ENCODE assay signal across 14 cellular contexts in the genomic region with DNA sequence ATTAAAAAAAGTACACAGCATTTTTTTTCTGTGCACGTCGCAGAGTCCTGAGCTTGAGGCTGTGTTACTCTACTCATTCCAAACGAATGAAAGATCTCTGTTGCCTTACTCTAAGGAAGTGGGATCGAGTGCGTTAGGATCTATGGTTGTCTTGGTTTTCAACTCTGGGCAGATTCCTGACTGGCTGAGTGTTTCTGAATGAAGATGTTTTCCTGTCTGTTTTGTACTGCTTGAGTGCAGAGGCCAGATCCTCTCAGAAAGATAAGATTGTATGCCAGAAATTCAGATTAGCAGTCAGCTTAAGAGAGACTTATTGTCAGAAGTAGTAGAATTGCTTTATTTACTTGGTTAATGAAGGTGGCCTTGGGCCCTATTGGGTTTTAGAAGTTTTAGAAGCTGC. TPM values are rescaled to one million over a fixed set of nuclear protein-coding genes. Genes with fewer than 3 reads are reported as not detected.
A peak's percentile ranks its signal among the peaks of the same experiment; 100 is the strongest.
DNase-seq lines count a peak whose midpoint lies in the region; ATAC-seq and TF ChIP-seq lines count a peak whose summit lies in the region.
"Had no signal": no experiment of that assay in that cellular context is flagged by ENCODE, and none has a peak within 500 bp of the region (broad histone marks: within the 10 kb centered on the region; RNA-seq: fewer than 3 reads in every experiment).

No MANE protein-coding gene starts in this region.

- H3K36me3 Mint-ChIP-seq in endodermal cell (ENCODE audit: low read depth): peaks cover 80% of the 10 kb centered on the region
- peaks cover 97% of the 10 kb centered on the region for H3K36me3 Mint-ChIP-seq in stimulated activated effector memory CD8-positive, alpha-beta T cell treated with anti-CD3 and anti-CD28 coated beads, Interleukin-12 subunit alpha, Interleukin-12 subunit beta, amount 100 ng/mL, for 72 hours

- DNase-seq in LHCN-M2 (ENCODE audit: low read depth) (peak; percentile 18), endodermal cell (no peak), upper lobe of right lung (no peak), globus pallidus (ENCODE audit: low spot score) (no peak), NCI-H2196 treated with DMSO at 0.1 percent for 48 hours (lab: John Stamatoyannopoulos, UW; ENCODE audit: unreplicated experiment) (no peak)
- no peak for DNase-seq in stimulated activated effector memory CD8-positive, alpha-beta T cell treated with anti-CD3 and anti-CD28 coated beads, Interleukin-12 subunit alpha, Interleukin-12 subunit beta, amount 100 ng/mL, for 72 hours (ENCODE audit: low spot score in 2 of 2)
- DNase-seq: ACHN; CD4-positive, CD25-positive, alpha-beta regulatory T cell; DMS53; GM23248 had no signal

- no peak overlapping the region for H3K4me3 Mint-ChIP-seq in endodermal cell
- no peak overlapping the region for H3K4me3 Mint-ChIP-seq in stimulated activated effector memory CD8-positive, alpha-beta T cell treated with anti-CD3 and anti-CD28 coated beads, Interleukin-12 subunit alpha, Interleukin-12 subunit beta, amount 100 ng/mL, for 72 hours
- H3K4me3 Mint-ChIP-seq: CD4-positive, CD25-positive, alpha-beta regulatory T cell had no signal

- H3K9me3 ChIP-seq in endodermal cell (ENCODE audit: control insufficient read depth, low read length) (no peaks in the 10 kb centered on the region), mesodermal cell (ENCODE audit: control insufficient read depth, low read length) (no peaks in the 10 kb centered on the region), upper lobe of right lung (no peaks in the 10 kb centered on the region)
- H3K9me3 ChIP-seq: BLaER1 treated with 17β-estradiol and CSF1 and Interleukin-3, amounts not matched to agents 10 nM and 100 nM had no signal

- no peak for ATAC-seq in stimulated activated effector memory CD8-positive, alpha-beta T cell treated with anti-CD3 and anti-CD28 coated beads, Interleukin-12 subunit alpha, Interleukin-12 subunit beta, amount 100 ng/mL, for 72 hours
- ATAC-seq in upper lobe of right lung: no peak
- ATAC-seq: HCT116 had no signal

- intact Hi-C loops in upper lobe of right lung (cut with DNase I): no loop called here

- peak overlapping the region; percentile 1 for H3K27ac Mint-ChIP-seq in endodermal cell
- peak overlapping the region; percentile 13 for H3K27ac Mint-ChIP-seq in stimulated activated effector memory CD8-positive, alpha-beta T cell treated with anti-CD3 and anti-CD28 coated beads, Interleukin-12 subunit alpha, Interleukin-12 subunit beta, amount 100 ng/mL, for 72 hours

- H3K27ac ChIP-seq in endodermal cell (ENCODE audit: low read depth, low read length) (no peak overlapping the region), mesodermal cell (ENCODE audit: low read depth, low read length, severe bottlenecking) (peak overlapping the region; percentile 51), upper lobe of right lung (no peak overlapping the region)
- H3K27ac ChIP-seq: BLaER1 treated with 17β-estradiol and CSF1 and Interleukin-3, amounts not matched to agents 10 nM and 100 nM; GM23248 had no signal

- H3K4me1 Mint-ChIP-seq in endodermal cell: peaks cover 36% of the 10 kb centered on the region
- H3K4me1 Mint-ChIP-seq in stimulated activated effector memory CD8-positive, alpha-beta T cell treated with anti-CD3 and anti-CD28 coated beads, Interleukin-12 subunit alpha, Interleukin-12 subunit beta, amount 100 ng/mL, for 72 hours: no peaks in the 10 kb centered on the region

- H3K27me3 Mint-ChIP-seq in endodermal cell (ENCODE audit: insufficient read depth): no peaks in the 10 kb centered on the region
- H3K27me3 Mint-ChIP-seq: CD4-positive, CD25-positive, alpha-beta regulatory T cell had no signal

- no peak overlapping the region for H3K9ac ChIP-seq in endodermal cell (ENCODE audit: extremely low read depth, low read length, poor library complexity, severe bottlenecking)
- H3K9ac ChIP-seq: GM23248 had no signal

- H3K36me3 ChIP-seq in endodermal cell (ENCODE audit: control insufficient read depth, insufficient read depth, low read length) (peaks cover 85% of the 10 kb centered on the region), mesodermal cell (ENCODE audit: control insufficient read depth, insufficient read depth, low read length) (peaks cover 99% of the 10 kb centered on the region), upper lobe of right lung (peaks cover 96% of the 10 kb centered on the region)

- no peaks in the 10 kb centered on the region for H3K27me3 ChIP-seq in endodermal cell (ENCODE audit: control insufficient read depth, insufficient read depth, low read length, poor library complexity, severe bottlenecking)
- H3K27me3 ChIP-seq in upper lobe of right lung: no peaks in the 10 kb centered on the region
- H3K27me3 ChIP-seq: BLaER1 treated with 17β-estradiol and CSF1 and Interleukin-3, amounts not matched to agents 10 nM and 100 nM had no signal

- H3K4me3 ChIP-seq in endodermal cell (ENCODE audit: low read length) (no peak overlapping the region), mesodermal cell (ENCODE audit: extremely low read depth, insufficient read depth, low read length, poor library complexity, severe bottlenecking) (no peak overlapping the region), upper lobe of right lung (no peak overlapping the region)
- H3K4me3 ChIP-seq: BLaER1 treated with 17β-estradiol and CSF1 and Interleukin-3, amounts not matched to agents 10 nM and 100 nM; GM23248 had no signal

- TF ChIP-seq CTCF in endodermal cell (conservative IDR thresholded peaks at IDR 0.05): no peak
- no peak for TF ChIP-seq CTCF in upper lobe of right lung (IDR thresholded peaks at IDR 0.05)

- WGBS in endodermal cell (ENCODE audit: insufficient coverage in 1 of 2, insufficient read length in 1 of 2), 2 experiments: 89 to 100% methylated on average over 1 to 5 of the region's 5 CpGs
- WGBS in mesodermal cell (ENCODE audit: insufficient coverage in 2 of 2), 2 experiments: 93% methylated on average over 4 of the region's 5 CpGs; no CpG with 5 or more reads in 1 of the 2 experiments

- peaks cover 19% of the 10 kb centered on the region for H3K4me1 ChIP-seq in endodermal cell (ENCODE audit: control insufficient read depth, insufficient read depth, low read length)
- H3K4me1 ChIP-seq in mesodermal cell (ENCODE audit: control insufficient read depth, insufficient read depth, low read length, poor library complexity, severe bottlenecking): peaks cover 38% of the 10 kb centered on the region
- H3K4me1 ChIP-seq in upper lobe of right lung: no peaks in the 10 kb centered on the region

- no peaks in the 10 kb centered on the region for H3K9me3 Mint-ChIP-seq in endodermal cell
- no peaks in the 10 kb centered on the region for H3K9me3 Mint-ChIP-seq in stimulated activated effector memory CD8-positive, alpha-beta T cell treated with anti-CD3 and anti-CD28 coated beads, Interleukin-12 subunit alpha, Interleukin-12 subunit beta, amount 100 ng/mL, for 72 hours
- H3K9me3 Mint-ChIP-seq: CD4-positive, CD25-positive, alpha-beta regulatory T cell had no signal

RNA-seq across cellular contexts. Expression of gene PLA2G2E, which starts 14.0 kb away (rescaled TPM):
- total RNA-seq in LHCN-M2 (2014; rRNA removed) (not detected in 2 replicates), endodermal cell (not detected), upper lobe of right lung (not detected)
- polyA plus RNA-seq in LHCN-M2 (2012): not detected
- polyA plus RNA-seq in endodermal cell (2013, experiment 1 of 2): not detected
- polyA plus RNA-seq in endodermal cell (2013, experiment 2 of 2): not detected
- not detected for polyA plus RNA-seq in mesodermal cell (2013, experiment 1 of 2)
- not detected for polyA plus RNA-seq in mesodermal cell (2013, experiment 2 of 2)
- total RNA-seq: A172; CD4-positive, CD25-positive, alpha-beta regulatory T cell; GM23248 had no signal
- polyA plus RNA-seq: CD4-positive, CD25-positive, alpha-beta regulatory T cell; GM23248 had no signal

RNA-seq across cellular contexts. Expression of gene OTUD3, which starts 27.2 kb away (rescaled TPM):
- total RNA-seq in LHCN-M2 (2014; rRNA removed) (4.0 and 4.4 TPM in 2 replicates), endodermal cell (10 to 100 TPM; 14.5 to 25.0 TPM), upper lobe of right lung (8.8 TPM)
- polyA plus RNA-seq in LHCN-M2 (2012): 2.1 TPM
- polyA plus RNA-seq in endodermal cell (2013, experiment 1 of 2): 11.9 TPM
- 11.5 TPM for polyA plus RNA-seq in endodermal cell (2013, experiment 2 of 2)
- 14.4 TPM for polyA plus RNA-seq in mesodermal cell (2013, experiment 1 of 2)
- polyA plus RNA-seq in mesodermal cell (2013, experiment 2 of 2): 15.2 TPM
